In the genomic region with DNA sequence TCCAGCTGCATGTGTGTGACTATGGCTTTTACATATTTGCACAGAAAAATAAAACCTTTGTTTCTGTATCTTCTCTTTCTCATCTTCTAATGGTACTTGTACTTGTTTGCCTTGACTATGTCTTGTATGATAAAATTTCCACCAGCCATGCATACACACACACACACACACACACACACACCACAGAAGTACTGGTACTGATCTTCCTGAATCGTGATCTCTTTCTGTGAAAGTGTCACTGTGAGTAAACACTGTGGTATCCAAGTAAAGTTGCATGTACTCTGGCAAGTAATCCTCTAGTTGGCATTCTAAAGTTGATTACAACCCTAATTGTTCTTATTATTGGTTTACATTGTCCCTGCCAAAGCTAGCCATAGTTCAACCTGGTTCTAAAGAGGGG, we compare ENCODE assay signal across 1 cellular context.
TF ChIP-seq lines count a peak whose summit lies in the region.

No MANE protein-coding gene starts in this region.

TF ChIP-seq in IMR-90, 13 proteins besides CTCF, POLR2A, EP300 and RAD21 (continued from another document):
- TF ChIP-seq CHD1 (IDR thresholded peaks at IDR 0.05; ENCODE audit: low read depth, low read length): no peak
- no peak for TF ChIP-seq NFE2L2 (IDR thresholded peaks at IDR 0.05; ENCODE audit: low read depth, low read length)
- TF ChIP-seq, protein P1, sequence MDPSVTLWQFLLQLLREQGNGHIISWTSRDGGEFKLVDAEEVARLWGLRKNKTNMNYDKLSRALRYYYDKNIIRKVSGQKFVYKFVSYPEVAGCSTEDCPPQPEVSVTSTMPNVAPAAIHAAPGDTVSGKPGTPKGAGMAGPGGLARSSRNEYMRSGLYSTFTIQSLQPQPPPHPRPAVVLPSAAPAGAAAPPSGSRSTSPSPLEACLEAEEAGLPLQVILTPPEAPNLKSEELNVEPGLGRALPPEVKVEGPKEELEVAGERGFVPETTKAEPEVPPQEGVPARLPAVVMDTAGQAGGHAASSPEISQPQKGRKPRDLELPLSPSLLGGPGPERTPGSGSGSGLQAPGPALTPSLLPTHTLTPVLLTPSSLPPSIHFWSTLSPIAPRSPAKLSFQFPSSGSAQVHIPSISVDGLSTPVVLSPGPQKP (IDR thresholded peaks at IDR 0.05; ENCODE audit: borderline replicate concordance, low read depth, low read length): no peak
- TF ChIP-seq, protein P2, sequence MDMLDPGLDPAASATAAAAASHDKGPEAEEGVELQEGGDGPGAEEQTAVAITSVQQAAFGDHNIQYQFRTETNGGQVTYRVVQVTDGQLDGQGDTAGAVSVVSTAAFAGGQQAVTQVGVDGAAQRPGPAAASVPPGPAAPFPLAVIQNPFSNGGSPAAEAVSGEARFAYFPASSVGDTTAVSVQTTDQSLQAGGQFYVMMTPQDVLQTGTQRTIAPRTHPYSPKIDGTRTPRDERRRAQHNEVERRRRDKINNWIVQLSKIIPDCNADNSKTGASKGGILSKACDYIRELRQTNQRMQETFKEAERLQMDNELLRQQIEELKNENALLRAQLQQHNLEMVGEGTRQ (IDR thresholded peaks at IDR 0.05; ENCODE audit: low read depth, low read length): no peak
- no peak for TF ChIP-seq RCOR1 (IDR thresholded peaks at IDR 0.05; ENCODE audit: insufficient replicate concordance, low read length)
- no peak for TF ChIP-seq MAZ (IDR thresholded peaks at IDR 0.05; ENCODE audit: borderline replicate concordance, low read depth, low read length)
- no peak for TF ChIP-seq CEBPB (IDR thresholded peaks at IDR 0.05; ENCODE audit: low read depth, low read length)
- no peak for TF ChIP-seq BHLHE40 (IDR thresholded peaks at IDR 0.05; ENCODE audit: low read depth, low read length)
